8 cellular contexts compared by ENCODE assay signal in the genomic region with DNA sequence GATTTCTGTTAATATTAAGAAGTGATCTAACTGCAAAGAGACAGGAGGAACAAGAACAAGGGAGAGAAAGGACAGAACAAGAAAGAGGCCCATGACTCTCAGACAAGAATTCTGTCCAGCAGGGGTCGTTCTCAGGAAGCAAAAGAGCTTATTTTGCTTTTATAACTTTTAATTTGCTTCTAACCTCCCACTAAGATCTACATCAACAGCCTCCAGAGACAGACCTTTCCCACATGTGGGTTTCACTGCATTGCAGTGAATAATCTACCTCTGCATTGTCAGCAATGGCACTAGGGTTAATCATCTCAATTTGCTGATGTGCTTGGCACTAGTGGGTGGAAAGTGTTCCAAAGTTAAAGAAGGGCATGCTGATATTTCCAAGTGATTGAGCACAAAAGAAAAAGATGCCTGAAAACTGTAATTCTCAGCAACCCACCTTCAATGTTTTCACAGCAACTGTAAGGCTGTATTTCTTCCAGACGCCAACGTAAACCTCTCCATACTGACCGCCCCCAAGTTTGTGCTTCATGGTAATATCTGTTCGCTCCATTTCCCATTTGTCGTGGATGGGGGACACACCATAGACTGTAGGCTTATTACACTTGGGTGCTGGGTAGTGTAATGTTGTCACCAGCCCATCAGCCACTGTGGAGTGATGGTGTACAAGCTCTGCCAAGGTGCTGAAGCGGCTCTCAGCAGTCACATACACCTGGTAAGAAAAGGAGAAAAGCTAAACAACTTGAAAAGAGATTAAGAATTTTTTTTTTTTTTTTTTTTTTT. TPM values are rescaled to one million over a fixed set of nuclear protein-coding genes. Genes with fewer than 3 reads are reported as not detected.
DNase-seq lines count a peak whose midpoint lies in the region; ATAC-seq and TF ChIP-seq lines count a peak whose summit lies in the region.

No MANE protein-coding gene starts in this region.

- intact Hi-C loops in colonic mucosa (cut with DNase I) = loop anchor here (5.0 to 10.0 kb wide), 2 partner anchors 71 to 183 kb away; no protein-coding TSS in a partner anchor

- H2BK5ac ChIP-seq in mesenchymal stem cell (ENCODE audit: low read depth, low read length, poor library complexity, severe bottlenecking) = no peak overlapping the region

- H3K14ac ChIP-seq in mesenchymal stem cell (ENCODE audit: low read length in 2 of 2) = no peak overlapping the region

- no peak overlapping the region for H3K18ac ChIP-seq in mesenchymal stem cell (ENCODE audit: low read depth in 1 of 2, low read length in 2 of 2)

- no peak overlapping the region for H2BK120ac ChIP-seq in mesenchymal stem cell (ENCODE audit: low read depth, low read length)

- H3K9me3 ChIP-seq in RWPE2 (ENCODE audit: severe bottlenecking) = no peaks in the 10 kb centered on the region
- H3K9me3 ChIP-seq in colonic mucosa = no peaks in the 10 kb centered on the region
- H3K9me3 ChIP-seq in mesenchymal stem cell (ENCODE audit: control insufficient read depth, low read length) = no peaks in the 10 kb centered on the region
- no peaks in the 10 kb centered on the region for H3K9me3 ChIP-seq in tibial nerve

- peak overlapping the region; percentile 95 for H2AK5ac ChIP-seq in mesenchymal stem cell (ENCODE audit: low read length, severe bottlenecking)

- H3K36me3 ChIP-seq in RWPE2 (ENCODE audit: low read depth) (peaks cover 95% of the 10 kb centered on the region), colonic mucosa (no peaks in the 10 kb centered on the region), mesenchymal stem cell (ENCODE audit: control insufficient read depth in 1 of 2, insufficient read depth in 2 of 2, low read depth in 1 of 2, low read length in 2 of 2) (peaks cover 45 to 93% of the 10 kb centered on the region in 2 experiments), tibial nerve (peaks cover 0 to 77% (median 0%) of the 10 kb centered on the region in 3 donors)

- TF ChIP-seq CTCF in GM20000 (IDR thresholded peaks at IDR 0.05; ENCODE audit: extremely low read depth, missing control alignments) (no peak), RWPE2 (IDR thresholded peaks at IDR 0.05; ENCODE audit: poor library complexity, severe bottlenecking) (peak; percentile 81), colonic mucosa (IDR thresholded peaks at IDR 0.05) (peak; percentile 49), tibial nerve (IDR thresholded peaks at IDR 0.05) (peak; percentile 53 to 83 (median 60))

- no peak for ATAC-seq in RWPE2 (ENCODE audit: low read depth)
- ATAC-seq in GM19455 (IDR thresholded peaks at IDR 0.05; ENCODE audit: unreplicated experiment) = no peak
- ATAC-seq in HG02759 (IDR thresholded peaks at IDR 0.05; ENCODE audit: unreplicated experiment) = no peak

- H2BK12ac ChIP-seq in mesenchymal stem cell (ENCODE audit: low read length in 2 of 2) = no peak overlapping the region

- TF ChIP-seq EP300 in tibial nerve (IDR thresholded peaks at IDR 0.05) = no peak

- H3K4me2 ChIP-seq in mesenchymal stem cell (ENCODE audit: low read length, poor library complexity, severe bottlenecking) = no peak overlapping the region

- H3K27me3 ChIP-seq in RWPE2 (ENCODE audit: insufficient read depth, poor library complexity, severe bottlenecking) (no peaks in the 10 kb centered on the region), colonic mucosa (no peaks in the 10 kb centered on the region), mesenchymal stem cell (ENCODE audit: control insufficient read depth in 1 of 2, insufficient read depth in 1 of 2, low read length in 2 of 2) (no peaks in the 10 kb centered on the region), tibial nerve (no peaks in the 10 kb centered on the region)

- H3K79me1 ChIP-seq in mesenchymal stem cell (replicated peaks; ENCODE audit: low read length, poor library complexity, severe bottlenecking) = peaks cover 13% of the 10 kb centered on the region

- no peak overlapping the region for H2AFZ ChIP-seq in mesenchymal stem cell (ENCODE audit: low read depth, low read length)

- H2BK15ac ChIP-seq in mesenchymal stem cell (ENCODE audit: low read depth, poor library complexity, severe bottlenecking) = no peak overlapping the region

- no peak for TF ChIP-seq POLR2A in tibial nerve (IDR thresholded peaks at IDR 0.05)

- no peak overlapping the region for H3K4ac ChIP-seq in mesenchymal stem cell (ENCODE audit: low read depth in 1 of 2, low read length in 2 of 2)

- DNase-seq in AG08395 (ENCODE audit: low spot score) (peak; percentile 45), GM20000 (ENCODE audit: low spot score) (peak; percentile 37), RWPE2 (ENCODE audit: low spot score) (no peak), colonic mucosa (peak; percentile 66), mesenchymal stem cell (peak; percentile 66), tibial nerve (ENCODE audit: low spot score in 2 of 2) (peak in 1 of 2 donors; percentile 81)

- H3K4me3 ChIP-seq in RWPE2 (ENCODE audit: severe bottlenecking) (no peak overlapping the region), colonic mucosa (no peak overlapping the region), mesenchymal stem cell (ENCODE audit: insufficient read depth in 1 of 2, low read depth in 1 of 2, low read length in 2 of 2) (no peak overlapping the region), tibial nerve (no peak overlapping the region)

- no peak overlapping the region for H3K23ac ChIP-seq in mesenchymal stem cell (ENCODE audit: low read length in 2 of 2)

- WGBS in mesenchymal stem cell = 86% methylated on average over 7 of the region's 7 CpGs
- 68 to 70% methylated on average over 7 of the region's 7 CpGs for WGBS in tibial nerve, 2 donors

- no peak overlapping the region for H4K91ac ChIP-seq in mesenchymal stem cell (ENCODE audit: low read length)

- H3K9ac ChIP-seq in colonic mucosa (ENCODE audit: low read depth in 2 of 2, low read length in 2 of 2) (no peak overlapping the region), mesenchymal stem cell (ENCODE audit: low read length) (peak overlapping the region; percentile 56)

- H4K8ac ChIP-seq in mesenchymal stem cell (ENCODE audit: low read length) = no peak overlapping the region

- no peak overlapping the region for H3K27ac ChIP-seq in RWPE2 (ENCODE audit: poor library complexity, severe bottlenecking)
- H3K27ac ChIP-seq in colonic mucosa = no peak overlapping the region
- peak overlapping the region; percentile 41 for H3K27ac ChIP-seq in mesenchymal stem cell (ENCODE audit: low read length, poor library complexity, severe bottlenecking)
- H3K27ac ChIP-seq in tibial nerve = peak overlapping the region in 2 of 4 donors; percentile 20 to 64

- H3K4me1 ChIP-seq in RWPE2 (ENCODE audit: insufficient read depth, poor library complexity, severe bottlenecking) (peaks cover 15% of the 10 kb centered on the region), colonic mucosa (no peaks in the 10 kb centered on the region), mesenchymal stem cell (ENCODE audit: control insufficient read depth, insufficient read depth, low read depth, low read length) (peaks cover 4% of the 10 kb centered on the region), tibial nerve (peaks cover 0 to 14% (median 7%) of the 10 kb centered on the region in 4 donors)

RNA-seq across cellular contexts. Expression of a gene that starts 39.5 kb away (rescaled TPM):
- 10 to 100 TPM; 21.6 to 41.1 TPM for total RNA-seq in colonic mucosa
- polyA plus RNA-seq in mesenchymal stem cell (2013, experiment 1 of 2) = 15.8 TPM
- 15.6 TPM for polyA plus RNA-seq in mesenchymal stem cell (2013, experiment 2 of 2)
- 100 to 1,000 TPM in 1 of 4 donors, 10 to 100 TPM in 3; 72.1 to 115 (median 83.3) TPM for total RNA-seq in tibial nerve
